Comparison of ENCODE assay signal across 8 cellular contexts in genomic region chr1:111219466-111220286, GRCh38. TPM values are rescaled to one million over a fixed set of nuclear protein-coding genes. Genes with fewer than 3 reads are reported as not detected.
DNase-seq lines count a peak whose midpoint lies in the region; ATAC-seq lines count a peak whose summit lies in the region.

No MANE protein-coding gene starts in this region.

- H3K4me3 Mint-ChIP-seq in CD4-positive, alpha-beta memory T cell, result peak overlapping the region; percentile 15 to 95 (median 74)
- peak overlapping the region; percentile 44 for H3K4me3 Mint-ChIP-seq in activated naive CD8-positive, alpha-beta T cell treated with anti-CD3 and anti-CD28 coated beads for 36 hours

- H3K4me1 Mint-ChIP-seq in CD4-positive, alpha-beta memory T cell, result peaks cover 81 to 97% (median 90%) of the 10 kb centered on the region in 4 donors
- peaks cover 89% of the 10 kb centered on the region for H3K4me1 Mint-ChIP-seq in activated naive CD8-positive, alpha-beta T cell treated with anti-CD3 and anti-CD28 coated beads for 36 hours

- intact Hi-C loops in CD4-positive, alpha-beta memory T cell (cut with micrococcal nuclease), result loop anchor here (5.0 to 10.0 kb wide), 4 partner anchors 32 to 405 kb away; partner anchors contain the start of gene LRIF1

- H3K4me1 ChIP-seq in CD4-positive, alpha-beta memory T cell (ENCODE audit: insufficient read depth, low read length), result peaks cover 98% of the 10 kb centered on the region
- H3K4me1 ChIP-seq in HUES64 (ENCODE audit: insufficient read depth, low read length), result peaks cover 18% of the 10 kb centered on the region

- CTCF ChIA-PET in CD4-positive, alpha-beta memory T cell (lab: Charles Lee; ENCODE audit: partially characterized antibody), result interaction anchor here (0.9 to 17.0 kb wide), 9 partner anchors 9 to 374 kb away, joined by 3 to 623 read pairs (median 4); partner anchors contain the start of gene DENND2D

- H3K36me3 ChIP-seq in CD4-positive, alpha-beta memory T cell (ENCODE audit: insufficient read depth, low read length), result no peaks in the 10 kb centered on the region
- H3K36me3 ChIP-seq in HUES64 (ENCODE audit: insufficient read depth, low read length), result no peaks in the 10 kb centered on the region

- peaks cover 0 to 9% (median 0%) of the 10 kb centered on the region in 8 donors for H3K9me3 Mint-ChIP-seq in CD4-positive, alpha-beta memory T cell
- H3K9me3 Mint-ChIP-seq in activated naive CD8-positive, alpha-beta T cell treated with anti-CD3 and anti-CD28 coated beads for 36 hours, result peaks cover 10% of the 10 kb centered on the region

- no peaks in the 10 kb centered on the region for H3K9me3 ChIP-seq in CD4-positive, alpha-beta memory T cell (ENCODE audit: control insufficient read depth in 1 of 2, low read length in 2 of 2)
- no peaks in the 10 kb centered on the region for H3K9me3 ChIP-seq in HUES64 (ENCODE audit: insufficient read depth, low read depth, low read length)

- peaks cover 0 to 9% of the 10 kb centered on the region in 2 donors for H3K36me3 Mint-ChIP-seq in CD4-positive, alpha-beta memory T cell
- H3K36me3 Mint-ChIP-seq in activated naive CD8-positive, alpha-beta T cell treated with anti-CD3 and anti-CD28 coated beads for 36 hours, result peaks cover 19% of the 10 kb centered on the region

- peak overlapping the region; percentile 59 for H3K27ac ChIP-seq in CD4-positive, alpha-beta memory T cell (ENCODE audit: low read depth, low read length)
- H3K27ac ChIP-seq in HUES64 (ENCODE audit: low read depth, low read length), result peak overlapping the region; percentile 68; the same call in 1 of the 2 replicates

- POLR2A ChIA-PET in CD4-positive, alpha-beta memory T cell (lab: Charles Lee; ENCODE audit: partially characterized antibody), result interaction anchor here (0.8 to 18.7 kb wide), 14 partner anchors 7 to 600 kb away, joined by 3 to 1434 read pairs (median 6); partner anchors contain the start of genes CEPT1, CHI3L2, DENND2D and DRAM2

- DNase-seq in CD4-positive, alpha-beta memory T cell, result no peak
- DNase-seq in activated naive CD8-positive, alpha-beta T cell treated with anti-CD3 and anti-CD28 coated beads for 36 hours, result peak; percentile 56
- DNase-seq in SHP77 (lab: John Stamatoyannopoulos, UW) (no peak), DMS114 treated with DMSO at 0.1 percent for 48 hours (lab: John Stamatoyannopoulos, UW; ENCODE audit: unreplicated experiment) (no peak), GM03348 (ENCODE audit: low spot score) (no peak), NCI-H146 treated with DMSO at 0.1 percent for 48 hours (lab: John Stamatoyannopoulos, UW; ENCODE audit: unreplicated experiment) (no peak)

- H3K27ac Mint-ChIP-seq in CD4-positive, alpha-beta memory T cell, result peak overlapping the region; percentile 84 to 100 (median 96)
- H3K27ac Mint-ChIP-seq in activated naive CD8-positive, alpha-beta T cell treated with anti-CD3 and anti-CD28 coated beads for 36 hours, result peak overlapping the region; percentile 94

- H3K9ac ChIP-seq in HUES64 (ENCODE audit: low read depth, low read length), result no peak overlapping the region

- WGBS in HUES64, result 72% methylated on average over 5 of the region's 5 CpGs

- peak; percentile 9 for ATAC-seq in GM19468 (IDR thresholded peaks at IDR 0.05; ENCODE audit: extremely low read depth, unreplicated experiment)

- H3K4me3 ChIP-seq in CD4-positive, alpha-beta memory T cell (ENCODE audit: low read length in 2 of 2), result peak overlapping the region in 1 of 2 donors; percentile 4
- H3K4me3 ChIP-seq in HUES64 (ENCODE audit: low read length), result no peak overlapping the region

- peaks cover 0 to 2% of the 10 kb centered on the region in 2 donors for H3K27me3 Mint-ChIP-seq in CD4-positive, alpha-beta memory T cell
- no peaks in the 10 kb centered on the region for H3K27me3 Mint-ChIP-seq in activated naive CD8-positive, alpha-beta T cell treated with anti-CD3 and anti-CD28 coated beads for 36 hours

- H3K27me3 ChIP-seq in CD4-positive, alpha-beta memory T cell (ENCODE audit: insufficient read depth, low read length), result no peaks in the 10 kb centered on the region
- no peaks in the 10 kb centered on the region for H3K27me3 ChIP-seq in HUES64 (ENCODE audit: insufficient read depth, low read length)

RNA-seq across cellular contexts. Expression of gene CHI3L2, which starts 7.8 kb away (rescaled TPM):
- 1 to 10 TPM; 1.7 to 1.9 TPM for total RNA-seq in CD4-positive, alpha-beta memory T cell
- polyA plus RNA-seq in CD4-positive, alpha-beta memory T cell, result 10 to 100 TPM; 15.6 to 18.2 TPM
- polyA plus RNA-seq in HUES64 (2013, experiment 1 of 2), result not detected
- not detected for polyA plus RNA-seq in HUES64 (2013, experiment 2 of 2)
- 1 to 10 TPM; 5.1 to 9.2 TPM for total RNA-seq in activated naive CD8-positive, alpha-beta T cell treated with anti-CD3 and anti-CD28 coated beads for 36 hours

RNA-seq across cellular contexts. Expression of gene DENND2D, which starts 19.2 kb away (rescaled TPM):
- 100 to 1,000 TPM; 284 TPM for total RNA-seq in CD4-positive, alpha-beta memory T cell
- 100 to 1,000 TPM; 125 to 221 TPM for polyA plus RNA-seq in CD4-positive, alpha-beta memory T cell
- polyA plus RNA-seq in HUES64 (2013, experiment 1 of 2), result not detected
- not detected for polyA plus RNA-seq in HUES64 (2013, experiment 2 of 2)
- total RNA-seq in activated naive CD8-positive, alpha-beta T cell treated with anti-CD3 and anti-CD28 coated beads for 36 hours, result 100 to 1,000 TPM; 201 to 203 TPM
